1 cellular context compared by ENCODE assay signal in the genomic region with DNA sequence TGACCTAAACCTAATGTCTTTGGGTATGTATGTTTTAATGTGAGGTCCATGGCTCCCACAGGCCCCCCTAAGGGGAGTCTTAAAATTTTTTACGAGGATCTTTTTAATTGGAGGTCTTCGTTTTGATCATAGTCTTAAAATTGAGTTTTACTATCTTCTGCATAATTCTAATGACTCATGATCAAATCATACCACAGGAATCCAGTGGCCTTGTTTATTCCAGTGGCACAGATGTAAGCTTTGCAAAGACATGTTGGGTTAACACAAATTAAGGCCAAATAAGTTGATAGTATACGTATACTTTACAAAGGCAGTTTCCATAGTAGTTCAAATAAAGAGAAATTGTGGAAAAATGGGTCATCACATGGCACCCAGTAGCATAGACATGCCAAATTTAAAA.
TF ChIP-seq lines count a peak whose summit lies in the region.

No MANE protein-coding gene starts in this region.

TF ChIP-seq in endothelial cell of umbilical vein, 7 proteins besides CTCF, POLR2A, EP300 and RAD21:
- TF ChIP-seq MAX (IDR thresholded peaks at IDR 0.05; ENCODE audit: insufficient read depth, insufficient read length) (no peak), MYC (IDR thresholded peaks at IDR 0.05; ENCODE audit: low read depth, low read length) (no peak), EZH2 (IDR thresholded peaks at IDR 0.05; ENCODE audit: borderline replicate concordance, low read depth, low read length, severe bottlenecking) (no peak), JUN (IDR thresholded peaks at IDR 0.05; ENCODE audit: borderline replicate concordance, insufficient read depth, insufficient read length, low read depth) (no peak), POLR2AphosphoS5 (IDR thresholded peaks at IDR 0.05; ENCODE audit: insufficient read depth, low read depth, low read length) (no peak), FOS (IDR thresholded peaks at IDR 0.05; ENCODE audit: borderline replicate concordance, insufficient read depth, low read length) (peak; percentile 50), GATA2 (IDR thresholded peaks at IDR 0.05; ENCODE audit: insufficient read depth, insufficient read length, low read depth, low read length) (no peak)
